Comparison of ENCODE assay signal across 8 cellular contexts in genomic region chr19:35693835-35694599, GRCh38. TPM values are rescaled to one million over a fixed set of nuclear protein-coding genes. Genes with fewer than 3 reads are reported as not detected.
DNase-seq lines count a peak whose midpoint lies in the region; ATAC-seq and TF ChIP-seq lines count a peak whose summit lies in the region.

No MANE protein-coding gene starts in this region.

- ATAC-seq in GM18867 (IDR thresholded peaks at IDR 0.05; ENCODE audit: unreplicated experiment) = peak; percentile 69
- ATAC-seq in HG03159 (IDR thresholded peaks at IDR 0.05; ENCODE audit: unreplicated experiment) = peak; percentile 73

- no peak for DNase-seq in AG04449 (ENCODE audit: low read depth, low spot score)
- peak; percentile 98 for DNase-seq in NCI-H2227 treated with DMSO at 0.1 percent for 48 hours (lab: John Stamatoyannopoulos, UW)
- peak; percentile 92 for DNase-seq in WERI-Rb-1
- peak; percentile 72 to 83 for DNase-seq in breast epithelium (ENCODE audit: low spot score in 2 of 2)
- no peak for DNase-seq in kidney epithelial cell (ENCODE audit: low read depth)
- peak; percentile 93 to 94 for DNase-seq in stimulated activated CD4-positive, alpha-beta T cell treated with anti-CD3 and anti-CD28 coated beads, Interleukin-2, amount 100 ng/mL, for 48 hours

- CTCF ChIA-PET in AG04449 (lab: Yijun Ruan, JAX) = interaction anchor here (0.6 to 2.7 kb wide), 20 partner anchors 8 to 341 kb away, joined by 3 to 28 read pairs (median 4); partner anchors contain the start of genes COX6B1, PSENEN and U2AF1L4

- no peaks in the 10 kb centered on the region for H3K36me3 ChIP-seq in WERI-Rb-1
- no peaks in the 10 kb centered on the region for H3K36me3 ChIP-seq in breast epithelium
- no peaks in the 10 kb centered on the region for H3K36me3 ChIP-seq in kidney epithelial cell (ENCODE audit: control insufficient read depth, insufficient read depth, low read length)

- no peak overlapping the region; the same call in 1 of the 2 replicates for H3K27ac ChIP-seq in WERI-Rb-1
- no peak overlapping the region for H3K27ac ChIP-seq in breast epithelium

- POLR2A ChIA-PET in AG04449 (lab: Yijun Ruan, JAX) = no interaction called here

- H3K27me3 ChIP-seq in WERI-Rb-1 (ENCODE audit: insufficient read depth, low read depth, severe bottlenecking) = no peaks in the 10 kb centered on the region
- H3K27me3 ChIP-seq in breast epithelium = no peaks in the 10 kb centered on the region
- H3K27me3 ChIP-seq in kidney epithelial cell (ENCODE audit: control insufficient read depth, insufficient read depth, low read length) = no peaks in the 10 kb centered on the region

- H3K9me3 ChIP-seq in WERI-Rb-1 (ENCODE audit: severe bottlenecking) = peaks cover 2% of the 10 kb centered on the region
- no peaks in the 10 kb centered on the region for H3K9me3 ChIP-seq in breast epithelium

- TF ChIP-seq POLR2A in breast epithelium (IDR thresholded peaks at IDR 0.05) = no peak

- no peaks in the 10 kb centered on the region for H3K4me1 ChIP-seq in breast epithelium

- no peak overlapping the region for H3K4me3 ChIP-seq in AG04449 (ENCODE audit: low read depth, low read length)
- no peak overlapping the region for H3K4me3 ChIP-seq in WERI-Rb-1 (ENCODE audit: low read depth, low read length)
- H3K4me3 ChIP-seq in breast epithelium = no peak overlapping the region
- no peak overlapping the region for H3K4me3 ChIP-seq in kidney epithelial cell (ENCODE audit: low read depth, low read length)

- intact Hi-C loops in breast epithelium (cut with DNase I; ENCODE audit: low total_unique reads) = no loop called here

- peak; percentile 96 for TF ChIP-seq CTCF in AG04449 (IDR thresholded peaks at IDR 0.05; ENCODE audit: insufficient read depth, low read length, missing control alignments)
- TF ChIP-seq CTCF in WERI-Rb-1 (IDR thresholded peaks at IDR 0.05; ENCODE audit: low read depth, low read length) = peak; percentile 98
- peak; percentile 84 to 97 (median 95) for TF ChIP-seq CTCF in breast epithelium (IDR thresholded peaks at IDR 0.05)
- TF ChIP-seq CTCF in kidney epithelial cell (IDR thresholded peaks at IDR 0.05; ENCODE audit: insufficient read depth, low read length, poor library complexity, severe bottlenecking) = peak; percentile 99

RNA-seq across cellular contexts. Expression of gene ZBTB32, which starts 10.3 kb away (rescaled TPM):
- total RNA-seq in breast epithelium (under 1 TPM in 1 of 3 donors, not detected in 2; 0.33 TPM), kidney epithelial cell (not detected in 2 replicates)

RNA-seq across cellular contexts. Expression of gene KMT2B, which starts 23.8 kb away (rescaled TPM):
- total RNA-seq in breast epithelium (10 to 100 TPM; 14.2 to 16.2 (median 16.1) TPM), kidney epithelial cell (18.4 and 31.8 TPM in 2 replicates)

RNA-seq across cellular contexts. Expression of gene UPK1A, which starts 27.7 kb away (rescaled TPM):
- total RNA-seq in breast epithelium = not detected
- total RNA-seq in kidney epithelial cell = not detected in 2 replicates

RNA-seq across cellular contexts. Expression of gene COX6B1, which starts 45.9 kb away (rescaled TPM):
- total RNA-seq in breast epithelium = 100 to 1,000 TPM; 320 to 418 (median 391) TPM
- 347 and 569 TPM in 2 replicates for total RNA-seq in kidney epithelial cell

RNA-seq across cellular contexts. Expression of gene IGFLR1, which starts 48.2 kb away (rescaled TPM):
- total RNA-seq in breast epithelium = 10 to 100 TPM in 2 of 3 donors, 1 to 10 TPM in 1; 8.8 to 16.1 (median 14.1) TPM
- total RNA-seq in kidney epithelial cell = 1.9 and 8.8 TPM in 2 replicates

Comparison
In these comparisons a context has a peak if more than half of its experiments do, and no peak if none do; other contexts are left out.
1. DNase-seq: peak in NCI-H2227 treated with DMSO at 0.1 percent for 48 hours (single experiment), WERI-Rb-1 (single experiment), breast epithelium (2 of 2) and stimulated activated CD4-positive, alpha-beta T cell treated with anti-CD3 and anti-CD28 coated beads, Interleukin-2, amount 100 ng/mL, for 48 hours (2 of 2); none in AG04449 (single experiment) and kidney epithelial cell (single experiment).
2. Peak in every context shown above with its lines, with median percentiles within 50 percentile points of each other: CTCF ChIP-seq.